1 cellular context compared by ENCODE assay signal in the genomic region with DNA sequence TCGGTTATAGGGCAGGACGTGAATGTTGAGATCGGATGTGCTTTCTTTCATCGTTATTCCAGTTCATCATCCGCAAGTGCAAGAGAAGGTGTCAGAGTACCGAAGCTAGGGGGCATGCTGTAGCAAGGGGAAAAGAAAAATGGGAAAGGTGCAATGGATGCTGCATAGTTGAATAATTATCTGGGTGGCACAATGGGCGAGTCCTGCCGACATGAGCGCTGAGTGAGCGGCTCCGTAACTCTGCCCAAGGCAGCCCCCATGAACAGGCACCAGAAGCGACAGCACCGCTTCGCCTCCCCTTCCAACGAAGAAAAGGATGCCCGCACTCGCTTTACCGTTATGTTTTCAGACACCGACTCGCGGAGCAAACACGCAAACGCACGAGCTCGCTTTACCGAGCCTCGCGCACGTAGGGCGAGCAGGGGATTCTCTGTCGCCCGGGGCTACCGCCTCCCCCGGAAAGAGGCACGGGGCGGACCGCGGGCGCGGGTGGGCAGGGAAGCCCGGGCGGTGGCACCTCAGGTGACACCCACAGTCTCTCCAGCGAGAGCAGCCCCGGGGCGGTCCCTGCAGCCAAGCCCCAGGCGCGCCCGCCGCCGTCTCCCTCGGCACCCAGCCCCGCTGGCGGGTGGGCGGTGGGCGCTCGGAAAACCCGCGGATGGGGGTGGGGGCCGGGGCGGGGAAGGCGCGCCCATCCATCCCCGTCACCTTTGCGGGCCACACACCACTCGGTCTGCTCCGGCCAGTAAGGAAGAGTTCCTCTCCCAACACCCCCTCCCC.
TF ChIP-seq lines count a peak whose summit lies in the region.

No MANE protein-coding gene starts in this region.

TF ChIP-seq in HepG2, 621 proteins besides CTCF, POLR2A, EP300 and RAD21 (continued from another document and continues in another):
- TF ChIP-seq, protein P1, sequence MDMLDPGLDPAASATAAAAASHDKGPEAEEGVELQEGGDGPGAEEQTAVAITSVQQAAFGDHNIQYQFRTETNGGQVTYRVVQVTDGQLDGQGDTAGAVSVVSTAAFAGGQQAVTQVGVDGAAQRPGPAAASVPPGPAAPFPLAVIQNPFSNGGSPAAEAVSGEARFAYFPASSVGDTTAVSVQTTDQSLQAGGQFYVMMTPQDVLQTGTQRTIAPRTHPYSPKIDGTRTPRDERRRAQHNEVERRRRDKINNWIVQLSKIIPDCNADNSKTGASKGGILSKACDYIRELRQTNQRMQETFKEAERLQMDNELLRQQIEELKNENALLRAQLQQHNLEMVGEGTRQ (IDR thresholded peaks at IDR 0.05; ENCODE audit: low read depth, low read length), result no peak
- TF ChIP-seq, protein P1 (CRISPR knock-in tag; IDR thresholded peaks at IDR 0.05; ENCODE audit: borderline replicate concordance), result 0 out of 2 replicates have a peak, but pooled peaks have one; percentile 34
- TF ChIP-seq PHF8 (CRISPR knock-in tag; IDR thresholded peaks at IDR 0.05), result 0 out of 2 replicates have a peak, but pooled peaks have one; percentile 26
- peak; percentile 6 for TF ChIP-seq ZNF230 (CRISPR knock-in tag; IDR thresholded peaks at IDR 0.05)
- TF ChIP-seq STAG1 (CRISPR knock-in tag; IDR thresholded peaks at IDR 0.05), result peak; percentile 68
- peak in 1 of 2 experiments; percentile 2; a peak in 1 of 4 replicates for TF ChIP-seq KLF16 (CRISPR knock-in tag; IDR thresholded peaks at IDR 0.05)
- no peak; the same call in 1 of the 2 replicates for TF ChIP-seq NFKB2 (CRISPR knock-in tag; IDR thresholded peaks at IDR 0.05; ENCODE audit: borderline replicate concordance)
- peak; percentile 55; the same call in 1 of the 2 replicates for TF ChIP-seq THAP11 (CRISPR knock-in tag; IDR thresholded peaks at IDR 0.05)
- TF ChIP-seq SOX6 (IDR thresholded peaks at IDR 0.05), result no peak
- TF ChIP-seq SOX6 (CRISPR knock-in tag; IDR thresholded peaks at IDR 0.05), result peak; percentile 33; the same call in 1 of the 2 replicates
- TF ChIP-seq, protein P2, sequence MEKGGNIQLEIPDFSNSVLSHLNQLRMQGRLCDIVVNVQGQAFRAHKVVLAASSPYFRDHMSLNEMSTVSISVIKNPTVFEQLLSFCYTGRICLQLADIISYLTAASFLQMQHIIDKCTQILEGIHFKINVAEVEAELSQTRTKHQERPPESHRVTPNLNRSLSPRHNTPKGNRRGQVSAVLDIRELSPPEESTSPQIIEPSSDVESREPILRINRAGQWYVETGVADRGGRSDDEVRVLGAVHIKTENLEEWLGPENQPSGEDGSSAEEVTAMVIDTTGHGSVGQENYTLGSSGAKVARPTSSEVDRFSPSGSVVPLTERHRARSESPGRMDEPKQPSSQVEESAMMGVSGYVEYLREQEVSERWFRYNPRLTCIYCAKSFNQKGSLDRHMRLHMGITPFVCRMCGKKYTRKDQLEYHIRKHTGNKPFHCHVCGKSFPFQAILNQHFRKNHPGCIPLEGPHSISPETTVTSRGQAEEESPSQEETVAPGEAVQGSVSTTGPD (CRISPR knock-in tag; IDR thresholded peaks at IDR 0.05), result no peak
- TF ChIP-seq ZNF30 (CRISPR knock-in tag; IDR thresholded peaks at IDR 0.05), result 0 out of 2 replicates have a peak, but pooled peaks have one; percentile 50
- TF ChIP-seq, protein P3, sequence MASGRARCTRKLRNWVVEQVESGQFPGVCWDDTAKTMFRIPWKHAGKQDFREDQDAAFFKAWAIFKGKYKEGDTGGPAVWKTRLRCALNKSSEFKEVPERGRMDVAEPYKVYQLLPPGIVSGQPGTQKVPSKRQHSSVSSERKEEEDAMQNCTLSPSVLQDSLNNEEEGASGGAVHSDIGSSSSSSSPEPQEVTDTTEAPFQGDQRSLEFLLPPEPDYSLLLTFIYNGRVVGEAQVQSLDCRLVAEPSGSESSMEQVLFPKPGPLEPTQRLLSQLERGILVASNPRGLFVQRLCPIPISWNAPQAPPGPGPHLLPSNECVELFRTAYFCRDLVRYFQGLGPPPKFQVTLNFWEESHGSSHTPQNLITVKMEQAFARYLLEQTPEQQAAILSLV (CRISPR knock-in tag; IDR thresholded peaks at IDR 0.05; ENCODE audit: borderline replicate concordance), result no peak
- peak; percentile 22 for TF ChIP-seq ASH2L (IDR thresholded peaks at IDR 0.05; ENCODE audit: insufficient read length, low read depth, low read length)
- TF ChIP-seq ZMYM2 (CRISPR knock-in tag; IDR thresholded peaks at IDR 0.05), result no peak
- TF ChIP-seq ZNF274 (CRISPR knock-in tag; IDR thresholded peaks at IDR 0.05), result no peak
- no peak for TF ChIP-seq ADNP (CRISPR knock-in tag; IDR thresholded peaks at IDR 0.05)
- TF ChIP-seq ATF7-NPFF (CRISPR knock-in tag; IDR thresholded peaks at IDR 0.05; ENCODE audit: low read depth), result peak; percentile 42; the same call in 1 of the 2 replicates
- TF ChIP-seq, protein P4, sequence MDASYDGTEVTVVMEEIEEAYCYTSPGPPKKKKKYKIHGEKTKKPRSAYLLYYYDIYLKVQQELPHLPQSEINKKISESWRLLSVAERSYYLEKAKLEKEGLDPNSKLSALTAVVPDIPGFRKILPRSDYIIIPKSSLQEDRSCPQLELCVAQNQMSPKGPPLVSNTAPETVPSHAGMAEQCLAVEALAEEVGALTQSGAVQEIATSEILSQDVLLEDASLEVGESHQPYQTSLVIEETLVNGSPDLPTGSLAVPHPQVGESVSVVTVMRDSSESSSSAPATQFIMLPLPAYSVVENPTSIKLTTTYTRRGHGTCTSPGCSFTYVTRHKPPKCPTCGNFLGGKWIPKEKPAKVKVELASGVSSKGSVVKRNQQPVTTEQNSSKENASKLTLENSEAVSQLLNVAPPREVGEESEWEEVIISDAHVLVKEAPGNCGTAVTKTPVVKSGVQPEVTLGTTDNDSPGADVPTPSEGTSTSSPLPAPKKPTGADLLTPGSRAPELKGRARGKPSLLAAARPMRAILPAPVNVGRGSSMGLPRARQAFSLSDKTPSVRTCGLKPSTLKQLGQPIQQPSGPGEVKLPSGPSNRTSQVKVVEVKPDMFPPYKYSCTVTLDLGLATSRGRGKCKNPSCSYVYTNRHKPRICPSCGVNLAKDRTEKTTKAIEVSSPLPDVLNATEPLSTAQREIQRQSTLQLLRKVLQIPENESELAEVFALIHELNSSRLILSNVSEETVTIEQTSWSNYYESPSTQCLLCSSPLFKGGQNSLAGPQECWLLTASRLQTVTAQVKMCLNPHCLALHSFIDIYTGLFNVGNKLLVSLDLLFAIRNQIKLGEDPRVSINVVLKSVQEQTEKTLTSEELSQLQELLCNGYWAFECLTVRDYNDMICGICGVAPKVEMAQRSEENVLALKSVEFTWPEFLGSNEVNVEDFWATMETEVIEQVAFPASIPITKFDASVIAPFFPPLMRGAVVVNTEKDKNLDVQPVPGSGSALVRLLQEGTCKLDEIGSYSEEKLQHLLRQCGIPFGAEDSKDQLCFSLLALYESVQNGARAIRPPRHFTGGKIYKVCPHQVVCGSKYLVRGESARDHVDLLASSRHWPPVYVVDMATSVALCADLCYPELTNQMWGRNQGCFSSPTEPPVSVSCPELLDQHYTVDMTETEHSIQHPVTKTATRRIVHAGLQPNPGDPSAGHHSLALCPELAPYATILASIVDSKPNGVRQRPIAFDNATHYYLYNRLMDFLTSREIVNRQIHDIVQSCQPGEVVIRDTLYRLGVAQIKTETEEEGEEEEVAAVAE (CRISPR knock-in tag; IDR thresholded peaks at IDR 0.05; ENCODE audit: borderline replicate concordance), result no peak
- TF ChIP-seq, protein P5, sequence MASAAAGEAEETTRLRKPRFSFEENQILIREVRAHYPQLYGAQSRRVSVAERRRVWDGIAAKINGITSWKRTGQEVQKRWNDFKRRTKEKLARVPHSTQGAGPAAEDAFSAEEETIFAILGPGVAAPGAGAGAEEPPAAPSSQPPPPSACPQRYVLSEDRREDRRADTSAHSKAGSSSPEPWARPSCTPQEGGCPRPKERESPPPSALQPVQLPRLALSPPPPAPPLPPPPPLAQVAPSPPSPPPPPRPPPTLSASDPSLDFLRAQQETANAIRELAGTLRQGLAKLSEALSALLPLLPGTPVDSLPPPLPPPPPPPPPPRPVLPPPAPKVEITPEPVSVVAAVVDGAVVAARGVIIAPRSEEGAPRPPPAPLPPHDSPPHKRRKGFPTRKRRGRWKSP (CRISPR knock-in tag; IDR thresholded peaks at IDR 0.05), result no peak
- TF ChIP-seq NONO (IDR thresholded peaks at IDR 0.05), result no peak
- TF ChIP-seq NONO (CRISPR knock-in tag; conservative IDR thresholded peaks at IDR 0.05), result 0 out of 2 replicates have a peak, but pooled peaks have one; percentile 39
- no peak for TF ChIP-seq ZBTB7A (CRISPR knock-in tag; IDR thresholded peaks at IDR 0.05)
- TF ChIP-seq ZNF232 (CRISPR knock-in tag; IDR thresholded peaks at IDR 0.05; ENCODE audit: borderline replicate concordance), result no peak; the same call in 1 of the 2 replicates
- no peak for TF ChIP-seq ZNF567 (CRISPR knock-in tag; IDR thresholded peaks at IDR 0.05; ENCODE audit: borderline replicate concordance)
- TF ChIP-seq, protein P6, sequence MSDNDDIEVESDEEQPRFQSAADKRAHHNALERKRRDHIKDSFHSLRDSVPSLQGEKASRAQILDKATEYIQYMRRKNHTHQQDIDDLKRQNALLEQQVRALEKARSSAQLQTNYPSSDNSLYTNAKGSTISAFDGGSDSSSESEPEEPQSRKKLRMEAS (IDR thresholded peaks at IDR 0.05), result peak; percentile 21; the same call in 1 of the 2 replicates
- TF ChIP-seq, protein P7, sequence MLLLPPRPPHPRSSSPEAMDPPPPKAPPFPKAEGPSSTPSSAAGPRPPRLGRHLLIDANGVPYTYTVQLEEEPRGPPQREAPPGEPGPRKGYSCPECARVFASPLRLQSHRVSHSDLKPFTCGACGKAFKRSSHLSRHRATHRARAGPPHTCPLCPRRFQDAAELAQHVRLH (CRISPR knock-in tag; IDR thresholded peaks at IDR 0.05; ENCODE audit: borderline replicate concordance, low read depth), result peak; percentile 26; the same call in 1 of the 2 replicates
- TF ChIP-seq, protein P8, sequence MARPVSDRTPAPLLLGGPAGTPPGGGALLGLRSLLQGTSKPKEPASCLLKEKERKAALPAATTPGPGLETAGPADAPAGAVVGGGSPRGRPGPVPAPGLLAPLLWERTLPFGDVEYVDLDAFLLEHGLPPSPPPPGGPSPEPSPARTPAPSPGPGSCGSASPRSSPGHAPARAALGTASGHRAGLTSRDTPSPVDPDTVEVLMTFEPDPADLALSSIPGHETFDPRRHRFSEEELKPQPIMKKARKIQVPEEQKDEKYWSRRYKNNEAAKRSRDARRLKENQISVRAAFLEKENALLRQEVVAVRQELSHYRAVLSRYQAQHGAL (CRISPR knock-in tag; IDR thresholded peaks at IDR 0.05; ENCODE audit: not compliant biosample characterization), result no peak
- peak; percentile 66; the same call in 1 of the 2 replicates for TF ChIP-seq MIXL1 (CRISPR knock-in tag; IDR thresholded peaks at IDR 0.05)
- peak; percentile 67 for TF ChIP-seq XRCC5 (optimal IDR thresholded peaks at IDR 0.05; ENCODE audit: low read length)
- TF ChIP-seq KMT2A (CRISPR knock-in tag; IDR thresholded peaks at IDR 0.05), result peak; percentile 80; the same call in 1 of the 2 replicates
- no peak for TF ChIP-seq ZNF136 (CRISPR knock-in tag; IDR thresholded peaks at IDR 0.05; ENCODE audit: low read depth)
- peak; percentile 63 for TF ChIP-seq SALL1 (CRISPR knock-in tag; IDR thresholded peaks at IDR 0.05)
- 0 out of 2 replicates have a peak, but pooled peaks have one; percentile 6 for TF ChIP-seq ZNF12 (CRISPR knock-in tag; IDR thresholded peaks at IDR 0.05)
- no peak; the same call in 1 of the 2 replicates for TF ChIP-seq HOXA9 (CRISPR knock-in tag; IDR thresholded peaks at IDR 0.05; ENCODE audit: borderline replicate concordance)
- no peak for TF ChIP-seq HOXA7 (CRISPR knock-in tag; IDR thresholded peaks at IDR 0.05)
- TF ChIP-seq CBX5 (CRISPR knock-in tag; IDR thresholded peaks at IDR 0.05; ENCODE audit: borderline replicate concordance), result 0 out of 2 replicates have a peak, but pooled peaks have one; percentile 23
- 0 out of 2 replicates have a peak, but pooled peaks have one; percentile 27 for TF ChIP-seq ZBTB20 (CRISPR knock-in tag; IDR thresholded peaks at IDR 0.05; ENCODE audit: borderline replicate concordance, low read depth)
- no peak; the same call in 1 of the 2 replicates for TF ChIP-seq SAFB2 (CRISPR knock-in tag; IDR thresholded peaks at IDR 0.05; ENCODE audit: borderline replicate concordance, low read depth)
- TF ChIP-seq ZNF256 (CRISPR knock-in tag; conservative IDR thresholded peaks at IDR 0.05), result no peak
- TF ChIP-seq ZNF788 (CRISPR knock-in tag; IDR thresholded peaks at IDR 0.05; ENCODE audit: borderline replicate concordance), result peak; percentile 54; the same call in 1 of the 2 replicates
- TF ChIP-seq ZFYVE20 (CRISPR knock-in tag; IDR thresholded peaks at IDR 0.05; ENCODE audit: borderline replicate concordance, low read depth), result no peak
- TF ChIP-seq ZNF329 (CRISPR knock-in tag; IDR thresholded peaks at IDR 0.05; ENCODE audit: low read depth), result 0 out of 2 replicates have a peak, but pooled peaks have one; percentile 56
- TF ChIP-seq FOXA1 (IDR thresholded peaks at IDR 0.05), result no peak
- TF ChIP-seq FOXA1 (CRISPR knock-in tag; IDR thresholded peaks at IDR 0.05), result no peak
- peak; percentile 44; the same call in 1 of the 2 replicates for TF ChIP-seq HOXD1 (CRISPR knock-in tag; IDR thresholded peaks at IDR 0.05)
- TF ChIP-seq, protein P9, sequence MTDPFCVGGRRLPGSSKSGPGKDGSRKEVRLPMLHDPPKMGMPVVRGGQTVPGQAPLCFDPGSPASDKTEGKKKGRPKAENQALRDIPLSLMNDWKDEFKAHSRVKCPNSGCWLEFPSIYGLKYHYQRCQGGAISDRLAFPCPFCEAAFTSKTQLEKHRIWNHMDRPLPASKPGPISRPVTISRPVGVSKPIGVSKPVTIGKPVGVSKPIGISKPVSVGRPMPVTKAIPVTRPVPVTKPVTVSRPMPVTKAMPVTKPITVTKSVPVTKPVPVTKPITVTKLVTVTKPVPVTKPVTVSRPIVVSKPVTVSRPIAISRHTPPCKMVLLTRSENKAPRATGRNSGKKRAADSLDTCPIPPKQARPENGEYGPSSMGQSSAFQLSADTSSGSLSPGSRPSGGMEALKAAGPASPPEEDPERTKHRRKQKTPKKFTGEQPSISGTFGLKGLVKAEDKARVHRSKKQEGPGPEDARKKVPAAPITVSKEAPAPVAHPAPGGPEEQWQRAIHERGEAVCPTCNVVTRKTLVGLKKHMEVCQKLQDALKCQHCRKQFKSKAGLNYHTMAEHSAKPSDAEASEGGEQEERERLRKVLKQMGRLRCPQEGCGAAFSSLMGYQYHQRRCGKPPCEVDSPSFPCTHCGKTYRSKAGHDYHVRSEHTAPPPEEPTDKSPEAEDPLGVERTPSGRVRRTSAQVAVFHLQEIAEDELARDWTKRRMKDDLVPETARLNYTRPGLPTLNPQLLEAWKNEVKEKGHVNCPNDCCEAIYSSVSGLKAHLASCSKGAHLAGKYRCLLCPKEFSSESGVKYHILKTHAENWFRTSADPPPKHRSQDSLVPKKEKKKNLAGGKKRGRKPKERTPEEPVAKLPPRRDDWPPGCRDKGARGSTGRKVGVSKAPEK (CRISPR knock-in tag; IDR thresholded peaks at IDR 0.05; ENCODE audit: borderline replicate concordance), result peak; percentile 24; the same call in 1 of the 2 replicates
